Comparison of ENCODE assay signal across 8 cellular contexts in genomic region chr17:32341141-32341856, GRCh38. TPM values are rescaled to one million over a fixed set of nuclear protein-coding genes. Genes with fewer than 3 reads are reported as not detected.
DNase-seq lines count a peak whose midpoint lies in the region; ATAC-seq and TF ChIP-seq lines count a peak whose summit lies in the region.

No MANE protein-coding gene starts in this region.

- 0 to 5% (median 1%) methylated on average over 8 to 13 of the region's 13 CpGs for WGBS in stomach, 5 donors

- peaks cover 19% of the 10 kb centered on the region for H3K36me3 Mint-ChIP-seq in WTC11
- peaks cover 2% of the 10 kb centered on the region for H3K36me3 Mint-ChIP-seq in memory B cell

- H3K27ac Mint-ChIP-seq in WTC11, result peak overlapping the region; percentile 60
- peak overlapping the region; percentile 94 for H3K27ac Mint-ChIP-seq in memory B cell

- TF ChIP-seq CTCF in 22Rv1 (IDR thresholded peaks at IDR 0.05), result no peak
- TF ChIP-seq CTCF in LNCaP clone FGC (IDR thresholded peaks at IDR 0.05; ENCODE audit: control insufficient read depth, extremely low read depth, insufficient read depth), result peak; percentile 35
- 0 out of 2 replicates have a peak, but pooled peaks have one; percentile 21 for TF ChIP-seq CTCF in WTC11 (IDR thresholded peaks at IDR 0.05)
- peak in 1 of 7 experiments; percentile 12 for TF ChIP-seq CTCF in stomach (IDR thresholded peaks at IDR 0.05)

- no peaks in the 10 kb centered on the region for H3K27me3 Mint-ChIP-seq in WTC11 (ENCODE audit: low read depth)
- no peaks in the 10 kb centered on the region for H3K27me3 Mint-ChIP-seq in memory B cell

- H3K27me3 ChIP-seq in stomach, result no peaks in the 10 kb centered on the region

- H3K9me3 ChIP-seq in stomach, result no peaks in the 10 kb centered on the region

- no peak for TF ChIP-seq EP300 in stomach (IDR thresholded peaks at IDR 0.05)

- DNase-seq in LNCaP clone FGC (ENCODE audit: low read depth), result no peak
- no peak for DNase-seq in WTC11 (ENCODE audit: low spot score)
- DNase-seq in dermis blood vessel endothelial cell, result peak; percentile 58
- peak; percentile 25 to 37 for DNase-seq in memory B cell (ENCODE audit: low spot score in 2 of 2)
- no peak for DNase-seq in stomach
- DNase-seq in COLO829 (ENCODE audit: low spot score), result no peak

- POLR2A ChIA-PET in WTC11 (lab: Charles Lee), result no interaction called here

- CTCF ChIA-PET in WTC11 (lab: Charles Lee), result interaction anchor here (0.6 to 1.3 kb wide), 6 partner anchors 13 to 103 kb away, joined by 3 to 4 read pairs (median 4); partner anchors contain the start of gene PSMD11

- peak overlapping the region; percentile 96 for H3K4me3 Mint-ChIP-seq in WTC11
- peak overlapping the region; percentile 98 for H3K4me3 Mint-ChIP-seq in memory B cell

- H3K9me3 Mint-ChIP-seq in WTC11 (no peaks in the 10 kb centered on the region), memory B cell (no peaks in the 10 kb centered on the region)

- peaks cover 15% of the 10 kb centered on the region for H3K4me1 Mint-ChIP-seq in WTC11
- H3K4me1 Mint-ChIP-seq in memory B cell, result peaks cover 11% of the 10 kb centered on the region

- peaks cover 0 to 37% (median 36%) of the 10 kb centered on the region in 4 donors for H3K36me3 ChIP-seq in stomach

- H3K27ac ChIP-seq in 22Rv1 (peak overlapping the region; percentile 86), stomach (peak overlapping the region; percentile 77 to 89 (median 86))

- intact Hi-C loops in stomach (cut with DNase I; ENCODE audit: low total_unique reads), result no loop called here

- H3K4me3 ChIP-seq in LNCaP clone FGC (ENCODE audit: low read depth, low read length), result peak overlapping the region; percentile 66
- H3K4me3 ChIP-seq in stomach, result peak overlapping the region; percentile 62 to 80 (median 69)

- no peak for TF ChIP-seq POLR2A in stomach (IDR thresholded peaks at IDR 0.05)

- H3K4me1 ChIP-seq in stomach, result peaks cover 12 to 21% (median 15%) of the 10 kb centered on the region in 4 donors

- ATAC-seq in GM18498 (IDR thresholded peaks at IDR 0.05; ENCODE audit: unreplicated experiment) (peak; percentile 28), WTC11 (no peak; the same call in 1 of the 2 replicates), memory B cell (ENCODE audit: low read depth) (peak; percentile 52)

TF ChIP-seq in WTC11, 78 proteins besides CTCF, POLR2A, EP300 and RAD21:
- TF ChIP-seq FOXJ3 (CRISPR knock-in tag; IDR thresholded peaks at IDR 0.05; ENCODE audit: borderline replicate concordance) (no peak), ZBTB21 (CRISPR knock-in tag; IDR thresholded peaks at IDR 0.05; ENCODE audit: borderline replicate concordance) (peak; percentile 1; the same call in 1 of the 2 replicates), ZNF423 (CRISPR knock-in tag; IDR thresholded peaks at IDR 0.05) (no peak)

RNA-seq across cellular contexts. Expression of gene C17orf75, which starts 0.7 kb away (rescaled TPM):
- total RNA-seq in WTC11 (2021) (35.5 to 49.4 TPM (median 35.5 TPM) in 3 replicates), dermis blood vessel endothelial cell (16.5 and 19.6 TPM in 2 replicates), stomach (10 to 100 TPM in 4 of 5 donors, 1 to 10 TPM in 1; 7.5 to 48.0 (median 26.8) TPM)
- 10 to 100 TPM; 11.0 to 14.1 (median 11.2) TPM for polyA plus RNA-seq in stomach

RNA-seq across cellular contexts. Expression of gene ZNF207, which starts 8.7 kb away (rescaled TPM):
- total RNA-seq in WTC11 (2021) (188 to 223 TPM (median 201 TPM) in 3 replicates), dermis blood vessel endothelial cell (115 and 117 TPM in 2 replicates), stomach (100 to 1,000 TPM; 104 to 800 (median 220) TPM)
- 10 to 100 TPM; 46.8 to 72.2 (median 47.7) TPM for polyA plus RNA-seq in stomach

Comparison
In these comparisons a context has a peak if more than half of its experiments do, and no peak if none do; other contexts are left out.
1. DNase-seq: peak in dermis blood vessel endothelial cell (single experiment) and memory B cell (2 of 2); none in LNCaP clone FGC (single experiment), WTC11 (single experiment), stomach (single experiment) and COLO829 (single experiment).